Comparison of ENCODE assay signal across 8 cellular contexts in the genomic region with DNA sequence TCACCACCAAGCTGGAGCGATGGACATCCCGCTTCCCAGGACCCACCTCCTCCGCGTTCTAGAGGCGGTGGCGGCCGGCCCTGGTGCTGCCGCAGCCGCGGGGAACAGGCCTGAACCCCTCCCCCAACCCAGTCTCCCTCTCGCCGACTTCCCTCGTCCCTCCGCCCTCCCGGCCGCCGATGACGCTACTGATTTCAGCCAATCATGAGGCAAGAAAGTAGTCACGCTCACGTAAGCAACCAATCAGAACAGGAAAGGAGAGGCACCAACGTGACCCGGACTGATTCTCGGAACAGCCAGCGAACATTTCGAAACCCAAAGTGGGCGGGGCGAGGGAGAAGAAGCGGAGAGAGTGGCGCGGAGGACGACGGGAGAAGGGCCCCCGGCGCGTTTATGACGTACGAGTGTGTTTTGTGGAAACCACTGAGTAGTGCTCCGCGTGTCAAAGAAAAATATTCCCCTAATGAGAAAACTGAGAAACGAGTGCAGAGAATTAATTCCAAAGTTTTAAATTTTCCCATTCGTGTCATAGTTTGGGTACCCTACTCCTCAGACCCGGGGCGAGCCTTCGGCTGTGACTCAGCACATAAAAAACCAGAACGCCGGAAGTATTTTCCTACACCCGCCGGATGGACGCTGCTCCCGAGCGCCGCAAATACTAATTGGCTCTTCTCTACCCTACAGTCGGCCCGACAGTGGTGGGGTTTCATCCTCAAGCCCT. TPM values are rescaled to one million over a fixed set of nuclear protein-coding genes. Genes with fewer than 3 reads are reported as not detected.
DNase-seq lines count a peak whose midpoint lies in the region; ATAC-seq and TF ChIP-seq lines count a peak whose summit lies in the region.

A gene with protein sequence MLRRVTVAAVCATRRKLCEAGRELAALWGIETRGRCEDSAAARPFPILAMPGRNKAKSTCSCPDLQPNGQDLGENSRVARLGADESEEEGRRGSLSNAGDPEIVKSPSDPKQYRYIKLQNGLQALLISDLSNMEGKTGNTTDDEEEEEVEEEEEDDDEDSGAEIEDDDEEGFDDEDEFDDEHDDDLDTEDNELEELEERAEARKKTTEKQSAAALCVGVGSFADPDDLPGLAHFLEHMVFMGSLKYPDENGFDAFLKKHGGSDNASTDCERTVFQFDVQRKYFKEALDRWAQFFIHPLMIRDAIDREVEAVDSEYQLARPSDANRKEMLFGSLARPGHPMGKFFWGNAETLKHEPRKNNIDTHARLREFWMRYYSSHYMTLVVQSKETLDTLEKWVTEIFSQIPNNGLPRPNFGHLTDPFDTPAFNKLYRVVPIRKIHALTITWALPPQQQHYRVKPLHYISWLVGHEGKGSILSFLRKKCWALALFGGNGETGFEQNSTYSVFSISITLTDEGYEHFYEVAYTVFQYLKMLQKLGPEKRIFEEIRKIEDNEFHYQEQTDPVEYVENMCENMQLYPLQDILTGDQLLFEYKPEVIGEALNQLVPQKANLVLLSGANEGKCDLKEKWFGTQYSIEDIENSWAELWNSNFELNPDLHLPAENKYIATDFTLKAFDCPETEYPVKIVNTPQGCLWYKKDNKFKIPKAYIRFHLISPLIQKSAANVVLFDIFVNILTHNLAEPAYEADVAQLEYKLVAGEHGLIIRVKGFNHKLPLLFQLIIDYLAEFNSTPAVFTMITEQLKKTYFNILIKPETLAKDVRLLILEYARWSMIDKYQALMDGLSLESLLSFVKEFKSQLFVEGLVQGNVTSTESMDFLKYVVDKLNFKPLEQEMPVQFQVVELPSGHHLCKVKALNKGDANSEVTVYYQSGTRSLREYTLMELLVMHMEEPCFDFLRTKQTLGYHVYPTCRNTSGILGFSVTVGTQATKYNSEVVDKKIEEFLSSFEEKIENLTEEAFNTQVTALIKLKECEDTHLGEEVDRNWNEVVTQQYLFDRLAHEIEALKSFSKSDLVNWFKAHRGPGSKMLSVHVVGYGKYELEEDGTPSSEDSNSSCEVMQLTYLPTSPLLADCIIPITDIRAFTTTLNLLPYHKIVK (minus strand): TSS at position 112 of the 721 bp plus-strand sequence. CDS start 112 bp downstream, outside the sequence.

- 0 to 1% methylated on average over 54 of the region's 54 CpGs for WGBS in heart right ventricle, 2 donors
- 0 to 1% methylated on average over 39 to 54 of the region's 54 CpGs for WGBS in upper lobe of left lung, 2 donors

- H3K4me1 ChIP-seq in heart right ventricle, result peaks cover 3 to 47% (median 39%) of the 10 kb centered on the region in 9 donors
- peaks cover 31 to 43% (median 40%) of the 10 kb centered on the region in 4 donors for H3K4me1 ChIP-seq in upper lobe of left lung

- H3K36me3 ChIP-seq in heart right ventricle, result peaks cover 0 to 10% (median 0%) of the 10 kb centered on the region in 9 donors
- H3K36me3 ChIP-seq in upper lobe of left lung, result peaks cover 0 to 4% (median 0%) of the 10 kb centered on the region in 4 donors

- peak within 1 kb of the TSS; percentile 70 to 98 (median 82) for H3K4me3 ChIP-seq in heart right ventricle
- H3K4me3 ChIP-seq in upper lobe of left lung, result peak within 1 kb of the TSS; percentile 62 to 96 (median 78)

- TF ChIP-seq POLR2A in GM15510 (IDR thresholded peaks at IDR 0.05; ENCODE audit: borderline replicate concordance, extremely low read depth, insufficient read length) (peak; percentile 88), upper lobe of left lung (IDR thresholded peaks at IDR 0.05) (peak; percentile 60 to 97 (median 83))

- intact Hi-C loops in heart right ventricle (cut with DNase I), result loop anchor here in 2 of 10 donors (5.0 kb wide), 2 partner anchors 179 to 916 kb away; partner anchors contain the start of genes BTF3L4 (in 1 of the 2), FAF1 (in 1 of the 2) and TXNDC12 (in 1 of the 2)
- intact Hi-C loops in posterior cingulate gyrus (cut with DNase I), result loop anchor here (10.0 kb wide), 1 partner anchor 254 kb away; no protein-coding TSS in a partner anchor

- H3K27ac ChIP-seq in heart right ventricle (peak within 1 kb of the TSS; percentile 91 to 99 (median 96)), upper lobe of left lung (peak within 1 kb of the TSS; percentile 93 to 100 (median 98))

- H3K27me3 ChIP-seq in heart right ventricle (peaks cover 0 to 20% (median 14%) of the 10 kb centered on the region in 7 donors), upper lobe of left lung (no peaks in the 10 kb centered on the region)

- TF ChIP-seq CTCF in heart right ventricle (IDR thresholded peaks at IDR 0.05), result peak in 1 of 9 donors; percentile 6
- peak in 2 of 6 experiments; percentile 6 to 14 for TF ChIP-seq CTCF in upper lobe of left lung (IDR thresholded peaks at IDR 0.05)

- no peaks in the 10 kb centered on the region for H3K9me3 ChIP-seq in heart right ventricle
- no peaks in the 10 kb centered on the region for H3K9me3 ChIP-seq in upper lobe of left lung

- ATAC-seq in HG02884 (IDR thresholded peaks at IDR 0.05; ENCODE audit: unreplicated experiment) (peak; percentile 92), heart right ventricle (peak; percentile 97 to 99 (median 97)), upper lobe of left lung (ENCODE audit: low FRiP score in 2 of 2) (peak; percentile 98 to 99)

- DNase-seq in NCI-H146 treated with DMSO at 0.1 percent for 48 hours (lab: John Stamatoyannopoulos, UW; ENCODE audit: unreplicated experiment) (peak; percentile 97), T-helper 1 cell (peak; percentile 96 to 100 (median 100)), amniotic stem cell (lab: John Stamatoyannopoulos, UW) (peak; percentile 100), heart right ventricle (peak; percentile 98 to 100), posterior cingulate gyrus (peak; percentile 97 to 100 (median 99)), upper lobe of left lung (peak; percentile 95 to 99)

- peak in 1 of 4 donors; percentile 19 for TF ChIP-seq EP300 in upper lobe of left lung (IDR thresholded peaks at IDR 0.05)

RNA-seq across cellular contexts. Expression of the gene that starts here (rescaled TPM):
- total RNA-seq in heart right ventricle, result 100 to 1,000 TPM; 115 to 163 (median 135) TPM
- 100 to 1,000 TPM in 1 of 2 donors, 10 to 100 TPM in 1; 77.8 to 228 TPM for polyA plus RNA-seq in heart right ventricle
- 100 to 1,000 TPM in 4 of 6 donors, 10 to 100 TPM in 2; 52.5 to 149 (median 106) TPM for total RNA-seq in upper lobe of left lung

Comparison
In these comparisons a context has a peak if more than half of its experiments do, and no peak if none do; other contexts are left out.
1. Peak in every context shown above with its lines: DNase-seq, ATAC-seq, H3K4me3 ChIP-seq and H3K27ac ChIP-seq.